ENCODE assay signal across 14 cellular contexts in genomic region chr10:80160361-80161128, GRCh38. TPM values are rescaled to one million over a fixed set of nuclear protein-coding genes. Genes with fewer than 3 reads are reported as not detected.
DNase-seq lines count a peak whose midpoint lies in the region; TF ChIP-seq lines count a peak whose summit lies in the region.
"Had no signal": no experiment of that assay in that cellular context is flagged by ENCODE, and none has a peak within 500 bp of the region (broad histone marks: within the 10 kb centered on the region; RNA-seq: fewer than 3 reads in every experiment).

No MANE protein-coding gene starts in this region.

- H3K36me3 Mint-ChIP-seq in MCF 10A (ENCODE audit: insufficient read depth, unreplicated experiment), result peaks cover 72% of the 10 kb centered on the region
- peaks cover 30% of the 10 kb centered on the region for H3K36me3 Mint-ChIP-seq in activated naive CD8-positive, alpha-beta T cell treated with anti-CD3 and anti-CD28 coated beads for 36 hours

- H3K36me3 ChIP-seq in breast epithelium (no peaks in the 10 kb centered on the region), tibial artery (peaks cover 9 to 74% (median 61%) of the 10 kb centered on the region in 3 donors)

- intact Hi-C loops in MCF 10A (cut with micrococcal nuclease), result no loop called here
- intact Hi-C loops in breast epithelium (cut with DNase I; ENCODE audit: low total_unique reads), result no loop called here
- intact Hi-C loops in tibial artery (cut with DNase I; ENCODE audit: low total_unique reads), result no loop called here

- CTCF ChIA-PET in MCF 10A (lab: Yijun Ruan, JAX), result interaction anchor here (0.6 to 1.7 kb wide), 3 partner anchors 62 to 760 kb away, joined by 3 to 4 read pairs (median 3); no protein-coding TSS in a partner anchor

- DNase-seq in MCF 10A (ENCODE audit: unreplicated experiment) (no peak), breast epithelium (ENCODE audit: low spot score in 2 of 2) (no peak), myocyte (ENCODE audit: low read depth) (peak; percentile 35), tibial artery (no peak), NCI-H187 (lab: John Stamatoyannopoulos, UW) (no peak), mucosa of gallbladder (ENCODE audit: low spot score) (no peak)
- no peak for DNase-seq in activated naive CD8-positive, alpha-beta T cell treated with anti-CD3 and anti-CD28 coated beads for 36 hours
- no peak for DNase-seq in stimulated activated naive CD4-positive, alpha-beta T cell treated with Interleukin-2 at 50 U/mL for 16 hours (lab: John Stamatoyannopoulos, UW)
- DNase-seq: activated CD8-positive, alpha-beta memory T cell treated with anti-CD3 and anti-CD28 coated beads for 24 hours; effector CD4-positive, alpha-beta T cell; GM23248; PC-9; T-helper 2 cell had no signal

- peak overlapping the region; percentile 44 for H3K4me3 Mint-ChIP-seq in MCF 10A (ENCODE audit: unreplicated experiment)
- H3K4me3 Mint-ChIP-seq in activated naive CD8-positive, alpha-beta T cell treated with anti-CD3 and anti-CD28 coated beads for 36 hours, result peak overlapping the region; percentile 40

- H3K4me1 Mint-ChIP-seq in MCF 10A (ENCODE audit: insufficient read depth, unreplicated experiment), result peaks cover 61% of the 10 kb centered on the region
- H3K4me1 Mint-ChIP-seq in activated naive CD8-positive, alpha-beta T cell treated with anti-CD3 and anti-CD28 coated beads for 36 hours, result peaks cover 19% of the 10 kb centered on the region

- POLR2A ChIA-PET in MCF 10A (lab: Yijun Ruan, JAX), result interaction anchor here (0.8 kb wide), 1 partner anchor 17 kb away, joined by 3 read pairs; no protein-coding TSS in a partner anchor

- TF ChIP-seq CTCF in MCF 10A (IDR thresholded peaks at IDR 0.05; ENCODE audit: unreplicated experiment) (no peak), breast epithelium (IDR thresholded peaks at IDR 0.05) (no peak), tibial artery (IDR thresholded peaks at IDR 0.05) (no peak)

- H3K27me3 Mint-ChIP-seq in MCF 10A (ENCODE audit: insufficient read depth, unreplicated experiment), result no peaks in the 10 kb centered on the region
- H3K27me3 Mint-ChIP-seq in activated naive CD8-positive, alpha-beta T cell treated with anti-CD3 and anti-CD28 coated beads for 36 hours, result no peaks in the 10 kb centered on the region

- peak overlapping the region; percentile 84 for H3K27ac Mint-ChIP-seq in MCF 10A (ENCODE audit: low read depth, unreplicated experiment)
- peak overlapping the region; percentile 69 for H3K27ac Mint-ChIP-seq in activated naive CD8-positive, alpha-beta T cell treated with anti-CD3 and anti-CD28 coated beads for 36 hours

- H3K4me1 ChIP-seq in breast epithelium (peaks cover 10 to 17% of the 10 kb centered on the region in 2 donors), tibial artery (peaks cover 7 to 72% (median 60%) of the 10 kb centered on the region in 4 donors)

- TF ChIP-seq POLR2A in breast epithelium (IDR thresholded peaks at IDR 0.05), result no peak

- no TSS peak for BruUV-seq in MCF 10A (replicated peaks; lab: Mats Ljungman, UMichigan)

- H3K27ac ChIP-seq in breast epithelium, result peak overlapping the region in 1 of 2 donors; percentile 95
- peak overlapping the region; percentile 13 to 56 for H3K27ac ChIP-seq in tibial artery
- H3K27ac ChIP-seq: GM23248, PC-9 had no signal

- H3K27me3 ChIP-seq in breast epithelium, result no peaks in the 10 kb centered on the region
- H3K27me3 ChIP-seq in tibial artery, result no peaks in the 10 kb centered on the region

- H3K9me3 Mint-ChIP-seq in MCF 10A (ENCODE audit: unreplicated experiment), result no peaks in the 10 kb centered on the region
- H3K9me3 Mint-ChIP-seq in activated naive CD8-positive, alpha-beta T cell treated with anti-CD3 and anti-CD28 coated beads for 36 hours, result no peaks in the 10 kb centered on the region

- no peaks in the 10 kb centered on the region for H3K9me3 ChIP-seq in breast epithelium
- H3K9me3 ChIP-seq in tibial artery, result no peaks in the 10 kb centered on the region

- H3K4me3 ChIP-seq in breast epithelium, result no peak overlapping the region
- H3K4me3 ChIP-seq in tibial artery, result no peak overlapping the region
- H3K4me3 ChIP-seq: GM23248, PC-9 had no signal

RNA-seq across cellular contexts. Expression of gene PLAC9, which starts 28.0 kb away (rescaled TPM):
- total RNA-seq in MCF 10A (2022) (0.93 and 1.0 TPM in 2 replicates), breast epithelium (10 to 100 TPM in 2 of 3 donors, 1 to 10 TPM in 1; 7.5 to 66.2 (median 13.4) TPM), myocyte (0.43 TPM in 1 of 2 replicates, not detected in the other), mucosa of gallbladder (8.5 TPM)
- not detected for total RNA-seq in activated naive CD8-positive, alpha-beta T cell treated with anti-CD3 and anti-CD28 coated beads for 36 hours
- 16.3 TPM for polyA plus RNA-seq in myocyte (2012)
- total RNA-seq: kidney epithelial cell, PC-9 had no signal

RNA-seq across cellular contexts. Expression of gene ANXA11, which starts 44.8 kb away (rescaled TPM):
- total RNA-seq in MCF 10A (2022), result 68.5 and 93.8 TPM in 2 replicates
- total RNA-seq in breast epithelium, result 100 to 1,000 TPM in 1 of 3 donors, 10 to 100 TPM in 2; 83.3 to 102 (median 93.4) TPM
- 100 to 1,000 TPM; 181 to 191 TPM for total RNA-seq in activated naive CD8-positive, alpha-beta T cell treated with anti-CD3 and anti-CD28 coated beads for 36 hours
- 219 and 266 TPM in 2 replicates for total RNA-seq in myocyte
- 136 TPM for polyA plus RNA-seq in myocyte (2012)
- total RNA-seq in mucosa of gallbladder, result 247 TPM
